Comparison of ENCODE assay signal across 1 cellular context in genomic region chr13:113296842-113297369, GRCh38.
A peak's percentile ranks its signal among the peaks of the same experiment; 100 is the strongest.
TF ChIP-seq lines count a peak whose summit lies in the region.

A gene with protein sequence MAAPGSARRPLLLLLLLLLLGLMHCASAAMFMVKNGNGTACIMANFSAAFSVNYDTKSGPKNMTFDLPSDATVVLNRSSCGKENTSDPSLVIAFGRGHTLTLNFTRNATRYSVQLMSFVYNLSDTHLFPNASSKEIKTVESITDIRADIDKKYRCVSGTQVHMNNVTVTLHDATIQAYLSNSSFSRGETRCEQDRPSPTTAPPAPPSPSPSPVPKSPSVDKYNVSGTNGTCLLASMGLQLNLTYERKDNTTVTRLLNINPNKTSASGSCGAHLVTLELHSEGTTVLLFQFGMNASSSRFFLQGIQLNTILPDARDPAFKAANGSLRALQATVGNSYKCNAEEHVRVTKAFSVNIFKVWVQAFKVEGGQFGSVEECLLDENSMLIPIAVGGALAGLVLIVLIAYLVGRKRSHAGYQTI (plus strand): TSS chr13:113297239. CDS start chr13:113297435, 196 bp downstream.

TF ChIP-seq in K562, 482 proteins besides CTCF, POLR2A, EP300 and RAD21 (continued from another document and continues in another):
- TF ChIP-seq, protein P1, sequence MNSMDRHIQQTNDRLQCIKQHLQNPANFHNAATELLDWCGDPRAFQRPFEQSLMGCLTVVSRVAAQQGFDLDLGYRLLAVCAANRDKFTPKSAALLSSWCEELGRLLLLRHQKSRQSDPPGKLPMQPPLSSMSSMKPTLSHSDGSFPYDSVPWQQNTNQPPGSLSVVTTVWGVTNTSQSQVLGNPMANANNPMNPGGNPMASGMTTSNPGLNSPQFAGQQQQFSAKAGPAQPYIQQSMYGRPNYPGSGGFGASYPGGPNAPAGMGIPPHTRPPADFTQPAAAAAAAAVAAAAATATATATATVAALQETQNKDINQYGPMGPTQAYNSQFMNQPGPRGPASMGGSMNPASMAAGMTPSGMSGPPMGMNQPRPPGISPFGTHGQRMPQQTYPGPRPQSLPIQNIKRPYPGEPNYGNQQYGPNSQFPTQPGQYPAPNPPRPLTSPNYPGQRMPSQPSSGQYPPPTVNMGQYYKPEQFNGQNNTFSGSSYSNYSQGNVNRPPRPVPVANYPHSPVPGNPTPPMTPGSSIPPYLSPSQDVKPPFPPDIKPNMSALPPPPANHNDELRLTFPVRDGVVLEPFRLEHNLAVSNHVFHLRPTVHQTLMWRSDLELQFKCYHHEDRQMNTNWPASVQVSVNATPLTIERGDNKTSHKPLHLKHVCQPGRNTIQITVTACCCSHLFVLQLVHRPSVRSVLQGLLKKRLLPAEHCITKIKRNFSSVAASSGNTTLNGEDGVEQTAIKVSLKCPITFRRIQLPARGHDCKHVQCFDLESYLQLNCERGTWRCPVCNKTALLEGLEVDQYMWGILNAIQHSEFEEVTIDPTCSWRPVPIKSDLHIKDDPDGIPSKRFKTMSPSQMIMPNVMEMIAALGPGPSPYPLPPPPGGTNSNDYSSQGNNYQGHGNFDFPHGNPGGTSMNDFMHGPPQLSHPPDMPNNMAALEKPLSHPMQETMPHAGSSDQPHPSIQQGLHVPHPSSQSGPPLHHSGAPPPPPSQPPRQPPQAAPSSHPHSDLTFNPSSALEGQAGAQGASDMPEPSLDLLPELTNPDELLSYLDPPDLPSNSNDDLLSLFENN (IDR thresholded peaks at IDR 0.05; ENCODE audit: low read depth in 2 of 2, low read length in 2 of 2), result peak in 1 of 2 experiments; percentile 26; a peak in 1 of 4 replicates
- TF ChIP-seq ATF3 (IDR thresholded peaks at IDR 0.05), result peak; percentile 60
- peak; percentile 76; the same call in 1 of the 2 replicates for TF ChIP-seq ATF3 (CRISPR knock-in tag; conservative IDR thresholded peaks at IDR 0.05)
- no peak for TF ChIP-seq NFE2 (IDR thresholded peaks at IDR 0.05; ENCODE audit: low read depth)
- TF ChIP-seq DNMT1 (IDR thresholded peaks at IDR 0.05), result no peak
- TF ChIP-seq EHMT2 (IDR thresholded peaks at IDR 0.05), result peak; percentile 29; the same call in 1 of the 2 replicates
- no peak for TF ChIP-seq POLR3A (IDR thresholded peaks at IDR 0.05; ENCODE audit: borderline replicate concordance, extremely low read depth, insufficient read depth, insufficient read length)
- 0 out of 2 replicates have a peak, but pooled peaks have one; percentile 42 for TF ChIP-seq NR1H2 (CRISPR knock-in tag; IDR thresholded peaks at IDR 0.05)
- peak; percentile 17 for TF ChIP-seq PRDM10 (IDR thresholded peaks at IDR 0.05; ENCODE audit: partially characterized antibody)
- no peak for TF ChIP-seq BCLAF1 (IDR thresholded peaks at IDR 0.05; ENCODE audit: borderline replicate concordance in 1 of 2, control insufficient read depth in 1 of 2, low read depth in 2 of 2, low read length in 1 of 2)
- TF ChIP-seq ZNF124 (CRISPR knock-in tag; IDR thresholded peaks at IDR 0.05), result no peak
- peak; percentile 37 for TF ChIP-seq HNRNPLL (IDR thresholded peaks at IDR 0.05; ENCODE audit: low read depth, low read length, poor library complexity, severe bottlenecking)
- TF ChIP-seq KAT7 (CRISPR knock-in tag; IDR thresholded peaks at IDR 0.05; ENCODE audit: borderline replicate concordance), result peak; percentile 44; the same call in 1 of the 2 replicates
- TF ChIP-seq MEIS2 (IDR thresholded peaks at IDR 0.05; ENCODE audit: partially characterized antibody), result no peak
- peak in 1 of 3 experiments; percentile 56; a peak in 2 of 6 replicates for TF ChIP-seq ZBTB11 (CRISPR knock-in tag; IDR thresholded peaks at IDR 0.05)
- TF ChIP-seq SP1 (CRISPR knock-in tag; IDR thresholded peaks at IDR 0.05), result peak; percentile 75
- no peak for TF ChIP-seq RFX7 (CRISPR knock-in tag; IDR thresholded peaks at IDR 0.05)
- TF ChIP-seq, protein P2, sequence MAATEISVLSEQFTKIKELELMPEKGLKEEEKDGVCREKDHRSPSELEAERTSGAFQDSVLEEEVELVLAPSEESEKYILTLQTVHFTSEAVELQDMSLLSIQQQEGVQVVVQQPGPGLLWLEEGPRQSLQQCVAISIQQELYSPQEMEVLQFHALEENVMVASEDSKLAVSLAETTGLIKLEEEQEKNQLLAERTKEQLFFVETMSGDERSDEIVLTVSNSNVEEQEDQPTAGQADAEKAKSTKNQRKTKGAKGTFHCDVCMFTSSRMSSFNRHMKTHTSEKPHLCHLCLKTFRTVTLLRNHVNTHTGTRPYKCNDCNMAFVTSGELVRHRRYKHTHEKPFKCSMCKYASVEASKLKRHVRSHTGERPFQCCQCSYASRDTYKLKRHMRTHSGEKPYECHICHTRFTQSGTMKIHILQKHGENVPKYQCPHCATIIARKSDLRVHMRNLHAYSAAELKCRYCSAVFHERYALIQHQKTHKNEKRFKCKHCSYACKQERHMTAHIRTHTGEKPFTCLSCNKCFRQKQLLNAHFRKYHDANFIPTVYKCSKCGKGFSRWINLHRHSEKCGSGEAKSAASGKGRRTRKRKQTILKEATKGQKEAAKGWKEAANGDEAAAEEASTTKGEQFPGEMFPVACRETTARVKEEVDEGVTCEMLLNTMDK (IDR thresholded peaks at IDR 0.05; ENCODE audit: borderline replicate concordance, insufficient read depth, low read depth, low read length, poor library complexity, severe bottlenecking), result peak; percentile 88
- no peak for TF ChIP-seq GABPB2 (CRISPR knock-in tag; conservative IDR thresholded peaks at IDR 0.05)
- no peak; the same call in 1 of the 2 replicates for TF ChIP-seq ZNF12 (CRISPR knock-in tag; IDR thresholded peaks at IDR 0.05)
- 0 out of 2 replicates have a peak, but pooled peaks have one; percentile 40 for TF ChIP-seq GATAD2A (IDR thresholded peaks at IDR 0.05)
- TF ChIP-seq ZNF436 (CRISPR knock-in tag; IDR thresholded peaks at IDR 0.05), result no peak
- peak; percentile 40; the same call in 1 of the 2 replicates for TF ChIP-seq ZNF668 (CRISPR knock-in tag; IDR thresholded peaks at IDR 0.05)
- no peak for TF ChIP-seq BRCA1 (IDR thresholded peaks at IDR 0.05)
- no peak for TF ChIP-seq BRCA1 (CRISPR knock-in tag; IDR thresholded peaks at IDR 0.05)
- TF ChIP-seq SRSF9 (IDR thresholded peaks at IDR 0.05; ENCODE audit: borderline replicate concordance, low read depth, low read length), result no peak
- TF ChIP-seq CEBPB (tag; IDR thresholded peaks at IDR 0.05), result no peak
- TF ChIP-seq, protein P3, sequence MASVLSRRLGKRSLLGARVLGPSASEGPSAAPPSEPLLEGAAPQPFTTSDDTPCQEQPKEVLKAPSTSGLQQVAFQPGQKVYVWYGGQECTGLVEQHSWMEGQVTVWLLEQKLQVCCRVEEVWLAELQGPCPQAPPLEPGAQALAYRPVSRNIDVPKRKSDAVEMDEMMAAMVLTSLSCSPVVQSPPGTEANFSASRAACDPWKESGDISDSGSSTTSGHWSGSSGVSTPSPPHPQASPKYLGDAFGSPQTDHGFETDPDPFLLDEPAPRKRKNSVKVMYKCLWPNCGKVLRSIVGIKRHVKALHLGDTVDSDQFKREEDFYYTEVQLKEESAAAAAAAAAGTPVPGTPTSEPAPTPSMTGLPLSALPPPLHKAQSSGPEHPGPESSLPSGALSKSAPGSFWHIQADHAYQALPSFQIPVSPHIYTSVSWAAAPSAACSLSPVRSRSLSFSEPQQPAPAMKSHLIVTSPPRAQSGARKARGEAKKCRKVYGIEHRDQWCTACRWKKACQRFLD (CRISPR knock-in tag; IDR thresholded peaks at IDR 0.05), result peak; percentile 94
- no peak for TF ChIP-seq ZNF311 (CRISPR knock-in tag; IDR thresholded peaks at IDR 0.05)
- TF ChIP-seq MAZ (CRISPR knock-in tag; conservative IDR thresholded peaks at IDR 0.05 in 1 of 2, IDR thresholded peaks at IDR 0.05 in 1 of 2), result peak; percentile 81 to 96
- TF ChIP-seq ZNF589 (CRISPR knock-in tag; IDR thresholded peaks at IDR 0.05; ENCODE audit: low read depth), result peak; percentile 81
- TF ChIP-seq SNRNP70 (optimal IDR thresholded peaks at IDR 0.05; ENCODE audit: low read depth, low read length), result no peak
- TF ChIP-seq ZNF253 (CRISPR knock-in tag; conservative IDR thresholded peaks at IDR 0.05), result no peak
